In the genomic region with DNA sequence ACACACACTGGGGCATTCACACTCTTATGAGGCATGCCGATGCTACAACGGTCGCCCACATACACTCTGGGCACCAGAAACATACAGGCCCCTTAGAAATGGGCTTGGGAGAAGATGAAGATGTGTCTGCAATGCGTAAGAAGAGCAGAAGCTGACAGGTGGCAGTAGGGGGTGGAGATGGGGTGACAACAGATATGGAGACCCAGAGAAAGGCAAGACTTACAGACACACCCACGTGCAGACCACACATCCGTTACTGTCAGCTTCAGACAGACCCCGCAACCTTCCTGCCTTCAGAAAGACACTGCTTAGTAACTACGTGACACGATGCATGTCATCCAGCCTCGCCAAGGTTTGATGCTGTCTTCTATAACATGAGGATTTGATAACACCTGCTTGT, we compare ENCODE assay signal across 10 cellular contexts.
DNase-seq lines count a peak whose midpoint lies in the region; ATAC-seq and TF ChIP-seq lines count a peak whose summit lies in the region.
"Had no signal": no experiment of that assay in that cellular context is flagged by ENCODE, and none has a peak within 500 bp of the region (broad histone marks: within the 10 kb centered on the region; RNA-seq: fewer than 3 reads in every experiment).

No MANE protein-coding gene starts in this region.

- peak overlapping the region; percentile 65 to 87 (median 76) for H3K4me3 Mint-ChIP-seq in CD8-positive, alpha-beta memory T cell
- H3K4me3 Mint-ChIP-seq in activated CD4-positive, alpha-beta T cell treated with anti-CD3 and anti-CD28 coated beads for 36 hours, result peak overlapping the region; percentile 64
- H3K4me3 Mint-ChIP-seq in central memory CD8-positive, alpha-beta T cell, result peak overlapping the region; percentile 58

- H3K27me3 ChIP-seq in CD8-positive, alpha-beta memory T cell (ENCODE audit: insufficient read depth, low read length, poor library complexity, severe bottlenecking), result no peaks in the 10 kb centered on the region
- H3K27me3 ChIP-seq in left ventricle myocardium inferior (ENCODE audit: low read depth), result no peaks in the 10 kb centered on the region
- H3K27me3 ChIP-seq: SJSA1 had no signal

- intact Hi-C loops in activated CD4-positive, alpha-beta T cell treated with anti-CD3 and anti-CD28 coated beads for 36 hours (cut with DNase I, micrococcal nuclease), result loop anchor here (1.0 to 10.0 kb wide), 7 partner anchors 12 to 288 kb away; no protein-coding TSS in a partner anchor
- intact Hi-C loops in left ventricle myocardium inferior (cut with micrococcal nuclease), result loop anchor here (10.0 kb wide), 2 partner anchors 88 to 312 kb away; a partner anchor contains a TSS

- peak; percentile 62 to 93 (median 92) for DNase-seq in CD8-positive, alpha-beta memory T cell
- DNase-seq in activated CD4-positive, alpha-beta T cell treated with anti-CD3 and anti-CD28 coated beads for 36 hours, result peak; percentile 90
- peak; percentile 54 to 82 for DNase-seq in central memory CD8-positive, alpha-beta T cell (ENCODE audit: low spot score in 2 of 2)
- peak; percentile 68 to 72 for DNase-seq in stimulated activated CD4-positive, alpha-beta T cell treated with anti-CD3 and anti-CD28 coated beads, Interleukin-2, amount 100 ng/mL, for 24 hours
- DNase-seq in iPS-NIHi11 (ENCODE audit: low spot score) (no peak), Ammon's horn (ENCODE audit: low spot score) (no peak), NCI-H1436 (lab: John Stamatoyannopoulos, UW) (no peak), left ventricle myocardium inferior (no peak)
- DNase-seq: C1 segment of cervical spinal cord had no signal

- H3K27me3 Mint-ChIP-seq in CD8-positive, alpha-beta memory T cell, result peaks cover 0 to 4% of the 10 kb centered on the region in 2 donors
- no peaks in the 10 kb centered on the region for H3K27me3 Mint-ChIP-seq in activated CD4-positive, alpha-beta T cell treated with anti-CD3 and anti-CD28 coated beads for 36 hours
- no peaks in the 10 kb centered on the region for H3K27me3 Mint-ChIP-seq in central memory CD8-positive, alpha-beta T cell

- peaks cover 99% of the 10 kb centered on the region for H3K4me1 ChIP-seq in CD8-positive, alpha-beta memory T cell (ENCODE audit: insufficient read depth, low read length)
- H3K4me1 ChIP-seq in left ventricle myocardium inferior, result peaks cover 51% of the 10 kb centered on the region
- H3K4me1 ChIP-seq: SJSA1 had no signal

- H3K27ac Mint-ChIP-seq in CD8-positive, alpha-beta memory T cell, result peak overlapping the region; percentile 99 to 100 (median 100)
- peak overlapping the region; percentile 95 for H3K27ac Mint-ChIP-seq in activated CD4-positive, alpha-beta T cell treated with anti-CD3 and anti-CD28 coated beads for 36 hours
- peak overlapping the region; percentile 98 for H3K27ac Mint-ChIP-seq in central memory CD8-positive, alpha-beta T cell (ENCODE audit: low read depth)

- H3K9me3 Mint-ChIP-seq in CD8-positive, alpha-beta memory T cell, result no peaks in the 10 kb centered on the region
- no peaks in the 10 kb centered on the region for H3K9me3 Mint-ChIP-seq in activated CD4-positive, alpha-beta T cell treated with anti-CD3 and anti-CD28 coated beads for 36 hours (ENCODE audit: low read depth)
- H3K9me3 Mint-ChIP-seq in central memory CD8-positive, alpha-beta T cell, result no peaks in the 10 kb centered on the region

- no peaks in the 10 kb centered on the region for H3K9me3 ChIP-seq in CD8-positive, alpha-beta memory T cell (ENCODE audit: low read length)
- no peaks in the 10 kb centered on the region for H3K9me3 ChIP-seq in left ventricle myocardium inferior (replicated peaks)
- H3K9me3 ChIP-seq: SJSA1 had no signal

- peak; percentile 68 for ATAC-seq in activated CD4-positive, alpha-beta T cell treated with anti-CD3 and anti-CD28 coated beads for 36 hours
- ATAC-seq in central memory CD8-positive, alpha-beta T cell (replicated peaks; ENCODE audit: extremely low read depth, poor library complexity, severe bottlenecking), result peak; percentile 72

- H3K4me3 ChIP-seq in CD8-positive, alpha-beta memory T cell (ENCODE audit: low read length), result peak overlapping the region; percentile 31
- no peak overlapping the region for H3K4me3 ChIP-seq in left ventricle myocardium inferior
- H3K4me3 ChIP-seq: SJSA1 had no signal

- H3K27ac ChIP-seq in CD8-positive, alpha-beta memory T cell (ENCODE audit: low read depth, low read length), result peak overlapping the region; percentile 77
- H3K27ac ChIP-seq in left ventricle myocardium inferior (replicated peaks), result no peak overlapping the region
- H3K27ac ChIP-seq: SJSA1 had no signal

- CTCF ChIA-PET in CD8-positive, alpha-beta memory T cell (lab: Charles Lee), result interaction anchor here (1.1 to 21.7 kb wide), 5 partner anchors 9 to 88 kb away, joined by 3 to 820 read pairs (median 11); a partner anchor contains a TSS
- CTCF ChIA-PET in activated CD4-positive, alpha-beta T cell treated with anti-CD3 and anti-CD28 coated beads for 36 hours (lab: Charles Lee), result interaction anchor here (0.9 to 16.9 kb wide), 5 partner anchors 13 to 91 kb away, joined by 3 to 239 read pairs (median 6); a partner anchor contains a TSS

- POLR2A ChIA-PET in CD8-positive, alpha-beta memory T cell (lab: Charles Lee), result interaction anchor here (0.5 to 14.8 kb wide), 4 partner anchors 21 to 87 kb away, joined by 3 to 590 read pairs (median 6); a partner anchor contains a TSS
- POLR2A ChIA-PET in activated CD4-positive, alpha-beta T cell treated with anti-CD3 and anti-CD28 coated beads for 36 hours (lab: Charles Lee), result interaction anchor here (1.2 to 2.2 kb wide), 2 partner anchors 12 to 90 kb away, joined by 3 to 7 read pairs; a partner anchor contains a TSS

- TF ChIP-seq CTCF in left ventricle myocardium inferior (IDR thresholded peaks at IDR 0.05; ENCODE audit: borderline replicate concordance), result no peak

- peaks cover 75 to 91% (median 87%) of the 10 kb centered on the region in 3 donors for H3K4me1 Mint-ChIP-seq in CD8-positive, alpha-beta memory T cell
- H3K4me1 Mint-ChIP-seq in activated CD4-positive, alpha-beta T cell treated with anti-CD3 and anti-CD28 coated beads for 36 hours, result peaks cover 83% of the 10 kb centered on the region
- H3K4me1 Mint-ChIP-seq in central memory CD8-positive, alpha-beta T cell, result peaks cover 74% of the 10 kb centered on the region

- H3K36me3 ChIP-seq in CD8-positive, alpha-beta memory T cell (ENCODE audit: insufficient read depth, low read length), result no peaks in the 10 kb centered on the region
- no peaks in the 10 kb centered on the region for H3K36me3 ChIP-seq in left ventricle myocardium inferior
- H3K36me3 ChIP-seq: SJSA1 had no signal

- H3K36me3 Mint-ChIP-seq in CD8-positive, alpha-beta memory T cell, result no peaks in the 10 kb centered on the region
- peaks cover 12% of the 10 kb centered on the region for H3K36me3 Mint-ChIP-seq in activated CD4-positive, alpha-beta T cell treated with anti-CD3 and anti-CD28 coated beads for 36 hours (ENCODE audit: low read depth)
- H3K36me3 Mint-ChIP-seq in central memory CD8-positive, alpha-beta T cell (ENCODE audit: insufficient read depth), result peaks cover 11% of the 10 kb centered on the region

Comparison
In these comparisons a context has a peak if more than half of its experiments do, and no peak if none do; other contexts are left out.
1. DNase-seq: peak in CD8-positive, alpha-beta memory T cell (5 of 5), activated CD4-positive, alpha-beta T cell treated with anti-CD3 and anti-CD28 coated beads for 36 hours (single experiment), central memory CD8-positive, alpha-beta T cell (2 of 2) and stimulated activated CD4-positive, alpha-beta T cell treated with anti-CD3 and anti-CD28 coated beads, Interleukin-2, amount 100 ng/mL, for 24 hours (2 of 2); none in iPS-NIHi11 (single experiment), Ammon's horn (single experiment), NCI-H1436 (single experiment) and left ventricle myocardium inferior (single experiment).
2. Peak in every context shown above with its lines, with median percentiles within 50 percentile points of each other: H3K27ac Mint-ChIP-seq and H3K4me3 Mint-ChIP-seq.